Comparison of ENCODE assay signal across 28 cellular contexts in the genomic region with DNA sequence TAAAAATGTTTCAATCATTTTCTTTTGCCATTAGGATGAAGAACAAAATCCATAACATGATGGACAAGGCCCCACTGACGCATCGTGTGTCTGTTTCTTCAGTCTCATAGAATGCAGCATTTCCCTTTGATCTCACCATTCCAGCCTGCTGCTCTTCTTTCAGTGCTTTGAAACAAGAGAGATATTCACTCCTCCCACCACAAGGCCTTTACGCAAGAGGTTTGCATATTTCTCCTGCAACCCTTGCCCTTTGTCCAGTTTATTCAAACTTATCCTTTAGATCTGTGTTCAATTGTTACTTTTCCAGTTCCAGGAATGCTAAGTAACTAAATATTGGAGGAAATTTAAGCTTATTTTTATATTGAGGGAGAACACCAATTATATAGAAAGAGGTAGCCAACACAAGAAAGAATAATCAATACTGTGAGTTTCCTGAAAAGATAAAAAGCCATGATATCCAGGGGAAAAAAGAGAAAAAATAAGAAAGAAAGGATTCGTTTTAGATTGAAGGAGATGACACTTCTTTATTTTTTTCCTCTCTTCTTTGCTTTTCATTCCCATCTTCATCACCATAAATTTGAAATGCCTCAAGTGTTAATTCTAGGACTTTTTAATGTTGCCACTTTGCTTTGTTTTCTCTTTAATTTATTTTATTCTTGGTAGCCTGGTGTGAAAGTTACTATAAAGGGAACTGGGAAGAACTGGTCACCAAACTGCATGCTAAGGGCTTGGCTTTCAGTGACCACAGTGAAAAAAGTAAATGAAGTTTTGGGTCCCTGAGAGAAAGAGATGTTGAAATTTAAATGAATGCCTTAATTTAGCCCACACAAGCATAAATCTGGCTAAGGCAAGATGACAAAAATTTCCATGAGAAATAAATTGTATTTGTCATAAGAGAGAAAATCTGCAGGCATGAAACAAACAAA.
DNase-seq lines count a peak whose midpoint lies in the region; ATAC-seq, FAIRE-seq and TF ChIP-seq lines count a peak whose summit lies in the region.
"Had no signal": no experiment of that assay in that cellular context is flagged by ENCODE, and none has a peak within 500 bp of the region (broad histone marks: within the 10 kb centered on the region; RNA-seq: fewer than 3 reads in every experiment).

No MANE protein-coding gene starts in this region.

- no peak overlapping the region for H4K91ac ChIP-seq in trophoblast cell (ENCODE audit: low read depth, low read length)

- H2BK120ac ChIP-seq in trophoblast cell (ENCODE audit: insufficient read depth, low read length, poor library complexity), result no peak overlapping the region

- CTCF ChIA-PET in activated CD8-positive, alpha-beta memory T cell treated with anti-CD3 and anti-CD28 coated beads, Interleukin-2, amount 10 ng/mL, durations not matched to agents 7 days and 5 days (lab: Charles Lee), result no interaction called here

- H4K12ac ChIP-seq in trophoblast cell (ENCODE audit: low read depth, low read length), result no peak overlapping the region

- ATAC-seq in left lobe of liver, result peak; percentile 99
- ATAC-seq in activated CD8-positive, alpha-beta memory T cell treated with anti-CD3 and anti-CD28 coated beads, Interleukin-2, amount 10 ng/mL, durations not matched to agents 7 days and 5 days, result no peak
- ATAC-seq: gastroesophageal sphincter; lower lobe of right lung; SK-N-SH treated with all-trans-retinoic acid at 6 μM for 48 hours; stimulated activated naive CD8-positive, alpha-beta T cell treated with anti-CD3 and anti-CD28 coated beads, Interleukin-15, Interleukin-2, amounts not matched to agents 100 U/mL and 50 U/mL, for 24 hours had no signal

- H3K18ac ChIP-seq in trophoblast cell (ENCODE audit: low read length), result no peak overlapping the region

- H3K23ac ChIP-seq in trophoblast cell (ENCODE audit: low read length), result no peak overlapping the region

- H3K27ac ChIP-seq in trophoblast cell (ENCODE audit: low read depth, low read length), result peak overlapping the region; percentile 47
- H3K27ac ChIP-seq: gastroesophageal sphincter, lower lobe of right lung, skin epidermis, tibial artery had no signal

- no peak overlapping the region for H2BK5ac ChIP-seq in trophoblast cell (ENCODE audit: low read depth, low read length, poor library complexity)

- H3K36me3 ChIP-seq in trophoblast cell (ENCODE audit: control insufficient read depth in 1 of 2, insufficient read depth in 2 of 2, low read length in 2 of 2), result no peaks in the 10 kb centered on the region
- H3K36me3 ChIP-seq: gastroesophageal sphincter, lower lobe of right lung, tibial artery had no signal

- no peak overlapping the region for H3K4me3 ChIP-seq in epithelial cell of proximal tubule (ENCODE audit: low read depth, low read length)
- H3K4me3 ChIP-seq in trophoblast cell (ENCODE audit: low read depth, low read length), result no peak overlapping the region
- H3K4me3 ChIP-seq: gastroesophageal sphincter, lower lobe of right lung, skin epidermis, tibial artery had no signal

- no peak overlapping the region for H2AFZ ChIP-seq in trophoblast cell (ENCODE audit: insufficient read depth, low read length, poor library complexity)

- no peaks in the 10 kb centered on the region for H3K4me1 Mint-ChIP-seq in activated CD8-positive, alpha-beta memory T cell treated with anti-CD3 and anti-CD28 coated beads, Interleukin-2, amount 10 ng/mL, durations not matched to agents 7 days and 5 days
- H3K4me1 Mint-ChIP-seq: CD14-positive monocyte, naive B cell had no signal

- DNase-seq in HuH-7 (ENCODE audit: low spot score) (peak; percentile 48), epithelial cell of proximal tubule (ENCODE audit: low read depth) (peak; percentile 44), left lobe of liver (ENCODE audit: low spot score) (peak; percentile 67), trophoblast cell (peak; percentile 5 to 63), NCI-H2227 (lab: John Stamatoyannopoulos, UW; ENCODE audit: unreplicated experiment) (no peak), GM12892 (ENCODE audit: insufficient read length) (no peak)
- no peak for DNase-seq in activated CD8-positive, alpha-beta memory T cell treated with anti-CD3 and anti-CD28 coated beads, Interleukin-2, amount 10 ng/mL, durations not matched to agents 7 days and 5 days
- no peak for DNase-seq in activated CD8-positive, alpha-beta memory T cell treated with anti-CD3 and anti-CD28 coated beads, Interleukin-2, amount 50 U/mL, for 4 hours
- DNase-seq: activated CD4-positive, alpha-beta T cell treated with anti-CD3 and anti-CD28 coated beads for 1 hour; activated CD8-positive, alpha-beta memory T cell treated with anti-CD3 and anti-CD28 coated beads for 24 hours; activated naive CD4-positive, alpha-beta T cell treated with anti-CD3 and anti-CD28 coated beads, Interleukin-2, amount 50 U/mL, for 16 hours; anterior cingulate cortex; central memory CD4-positive, alpha-beta T cell; DMS53; H7; lower lobe of right lung; naive B cell; NCI-H1417; NCI-H2107; NCI-H510A treated with DMSO at 0.1 percent for 48 hours; RPMI8226; stimulated activated CD4-positive, alpha-beta T cell treated with anti-CD3 and anti-CD28 coated beads, Interleukin-2, amount 100 ng/mL, for 48 hours; stimulated activated naive CD8-positive, alpha-beta T cell treated with anti-CD3 and anti-CD28 coated beads, Interleukin-15, Interleukin-2, amounts not matched to agents 100 U/mL and 50 U/mL, for 24 hours; tibial artery had no signal

- H3K79me1 ChIP-seq in trophoblast cell (ENCODE audit: low read length), result peaks cover 3% of the 10 kb centered on the region

- H3K27me3 ChIP-seq in trophoblast cell (ENCODE audit: insufficient read depth, low read length), result no peaks in the 10 kb centered on the region
- H3K27me3 ChIP-seq: gastroesophageal sphincter, tibial artery had no signal

- H3K14ac ChIP-seq in trophoblast cell (ENCODE audit: low read length), result no peak overlapping the region

- H3K4me3 Mint-ChIP-seq in activated CD8-positive, alpha-beta memory T cell treated with anti-CD3 and anti-CD28 coated beads, Interleukin-2, amount 10 ng/mL, durations not matched to agents 7 days and 5 days, result no peak overlapping the region
- H3K4me3 Mint-ChIP-seq: CD14-positive monocyte, naive B cell had no signal

- H2AK5ac ChIP-seq in trophoblast cell (ENCODE audit: low read length), result no peak overlapping the region

- WGBS in trophoblast cell (ENCODE audit: extremely low coverage, insufficient coverage, insufficient read length), result no CpG with 5 or more reads among the region's 4 CpGs

- TF ChIP-seq POLR2A in GM12892 (IDR thresholded peaks at IDR 0.05; ENCODE audit: low read depth, low read length), result no peak

- no peak overlapping the region for H3K4me2 ChIP-seq in trophoblast cell (ENCODE audit: low read length)

- H3K9ac ChIP-seq in trophoblast cell (ENCODE audit: low read length), result no peak overlapping the region

- H3K79me2 ChIP-seq in trophoblast cell (ENCODE audit: control insufficient read depth, insufficient read depth, low read length, poor library complexity), result no peaks in the 10 kb centered on the region

- no peak for FAIRE-seq in GM12892 (lab: Jason Lieb, UNC)

- H3K36me3 Mint-ChIP-seq in activated CD8-positive, alpha-beta memory T cell treated with anti-CD3 and anti-CD28 coated beads, Interleukin-2, amount 10 ng/mL, durations not matched to agents 7 days and 5 days, result peaks cover 1% of the 10 kb centered on the region
- H3K36me3 Mint-ChIP-seq: CD14-positive monocyte, naive B cell had no signal

- H3K27ac Mint-ChIP-seq in activated CD8-positive, alpha-beta memory T cell treated with anti-CD3 and anti-CD28 coated beads, Interleukin-2, amount 10 ng/mL, durations not matched to agents 7 days and 5 days, result no peak overlapping the region
- H3K27ac Mint-ChIP-seq: CD14-positive monocyte, naive B cell had no signal

- no peak overlapping the region for H2BK12ac ChIP-seq in trophoblast cell (ENCODE audit: low read length)

- no peaks in the 10 kb centered on the region for H3K4me1 ChIP-seq in trophoblast cell (ENCODE audit: control insufficient read depth in 1 of 2, insufficient read depth in 2 of 2, low read length in 2 of 2)
- H3K4me1 ChIP-seq: gastroesophageal sphincter, lower lobe of right lung, tibial artery had no signal

- no peaks in the 10 kb centered on the region for H3K9me3 ChIP-seq in trophoblast cell (ENCODE audit: insufficient read depth, low read depth, low read length)
- H3K9me3 ChIP-seq: gastroesophageal sphincter, lower lobe of right lung, tibial artery had no signal

- H3K9me3 Mint-ChIP-seq in activated CD8-positive, alpha-beta memory T cell treated with anti-CD3 and anti-CD28 coated beads, Interleukin-2, amount 10 ng/mL, durations not matched to agents 7 days and 5 days (ENCODE audit: low read depth), result peaks cover 9% of the 10 kb centered on the region

- H3K4ac ChIP-seq in trophoblast cell (ENCODE audit: low read depth, low read length), result no peak overlapping the region

- TF ChIP-seq CTCF in epithelial cell of proximal tubule (conservative IDR thresholded peaks at IDR 0.05; ENCODE audit: low read depth, low read length), result no peak

- H4K8ac ChIP-seq in trophoblast cell (ENCODE audit: low read depth, low read length), result no peak overlapping the region

- no peaks in the 10 kb centered on the region for H3K27me3 Mint-ChIP-seq in activated CD8-positive, alpha-beta memory T cell treated with anti-CD3 and anti-CD28 coated beads, Interleukin-2, amount 10 ng/mL, durations not matched to agents 7 days and 5 days
- H3K27me3 Mint-ChIP-seq: naive B cell had no signal

Comparison
In these comparisons a context has a peak if more than half of its experiments do, and no peak if none do; other contexts are left out.
1. DNase-seq: peak in HuH-7 (single experiment), epithelial cell of proximal tubule (single experiment), left lobe of liver (single experiment) and trophoblast cell (2 of 2); none in NCI-H2227 (single experiment), activated CD8-positive, alpha-beta memory T cell treated with anti-CD3 and anti-CD28 coated beads, Interleukin-2, amount 10 ng/mL, durations not matched to agents 7 days and 5 days (single experiment), activated CD8-positive, alpha-beta memory T cell treated with anti-CD3 and anti-CD28 coated beads, Interleukin-2, amount 50 U/mL, for 4 hours (single experiment) and GM12892 (single experiment).